In genomic region chr2:84257871-84258270, GRCh38 we compare ENCODE assay signal across 13 cellular contexts.
DNase-seq lines count a peak whose midpoint lies in the region; ATAC-seq and TF ChIP-seq lines count a peak whose summit lies in the region.
"Had no signal": no experiment of that assay in that cellular context is flagged by ENCODE, and none has a peak within 500 bp of the region (broad histone marks: within the 10 kb centered on the region; RNA-seq: fewer than 3 reads in every experiment).

No MANE protein-coding gene starts in this region.

- no peaks in the 10 kb centered on the region for H3K9me2 ChIP-seq in GM23338 (ENCODE audit: insufficient read depth)

- no peaks in the 10 kb centered on the region for H3K9me3 ChIP-seq in OCI-LY3 (ENCODE audit: insufficient read depth, low read length)
- no peaks in the 10 kb centered on the region for H3K9me3 ChIP-seq in lower lobe of right lung
- H3K9me3 ChIP-seq: thoracic aorta had no signal

- intact Hi-C loops in lower lobe of right lung (cut with DNase I) = no loop called here

- H3K79me2 ChIP-seq in GM23338 (replicated peaks; ENCODE audit: insufficient read depth) (no peaks in the 10 kb centered on the region), OCI-LY3 (ENCODE audit: low read length) (no peaks in the 10 kb centered on the region)

- no peak overlapping the region for H3K9ac ChIP-seq in OCI-LY3 (ENCODE audit: low read length)

- H3K4me1 Mint-ChIP-seq in GM23338 = no peaks in the 10 kb centered on the region

- H3K4me3 ChIP-seq in GM23338 = no peak overlapping the region
- H3K4me3 ChIP-seq in OCI-LY3 (ENCODE audit: low read length) = no peak overlapping the region
- H3K4me3 ChIP-seq in lower lobe of right lung = no peak overlapping the region
- H3K4me3 ChIP-seq: thoracic aorta had no signal

- no peak overlapping the region for H3K27ac Mint-ChIP-seq in GM23338

- H2AFZ ChIP-seq in GM23338 = no peak overlapping the region
- 0 out of 2 replicates have a peak overlapping the region, but pooled peaks have one; percentile 9 for H2AFZ ChIP-seq in OCI-LY3 (ENCODE audit: low read depth, low read length)

- DNase-seq in GM23338 (ENCODE audit: low spot score) (peak; percentile 41), globus pallidus (ENCODE audit: low spot score) (peak; percentile 42), renal cortical epithelial cell (ENCODE audit: low read depth) (peak; percentile 49), lower lobe of right lung (no peak), NCI-H187 (lab: John Stamatoyannopoulos, UW) (no peak), NCI-H510A (lab: John Stamatoyannopoulos, UW) (no peak)
- DNase-seq: activated T-cell treated with anti-CD3 and anti-CD28 coated beads, Interleukin-2, amount 50 U/mL, for 48 hours; NCI-H1048; NCI-H524 treated with DMSO at 0.1 percent for 48 hours; small intestine had no signal

- H4K20me1 ChIP-seq in GM23338 (replicated peaks; ENCODE audit: insufficient read depth) (no peaks in the 10 kb centered on the region), OCI-LY3 (ENCODE audit: insufficient read depth, low read length) (no peaks in the 10 kb centered on the region)

- H3K27me3 ChIP-seq in GM23338 (ENCODE audit: insufficient read depth) = no peaks in the 10 kb centered on the region
- H3K27me3 ChIP-seq in OCI-LY3 (ENCODE audit: low read depth, low read length) = no peaks in the 10 kb centered on the region
- H3K27me3 ChIP-seq in lower lobe of right lung (ENCODE audit: low read depth) = no peaks in the 10 kb centered on the region

- H3K36me3 ChIP-seq in GM23338 (ENCODE audit: insufficient read depth) (peaks cover 5% of the 10 kb centered on the region; the same call in 1 of the 2 replicates), OCI-LY3 (replicated peaks; ENCODE audit: low read depth, low read length) (no peaks in the 10 kb centered on the region), lower lobe of right lung (no peaks in the 10 kb centered on the region)
- H3K36me3 ChIP-seq: thoracic aorta had no signal

- H3K4me3 Mint-ChIP-seq in GM23338 = no peak overlapping the region

- no peaks in the 10 kb centered on the region for H3F3A ChIP-seq in GM23338 (replicated peaks; ENCODE audit: low read depth)

- H3K27ac ChIP-seq in GM23338 (ENCODE audit: low read depth) (no peak overlapping the region), OCI-LY3 (ENCODE audit: low read length) (no peak overlapping the region), lower lobe of right lung (no peak overlapping the region)
- H3K27ac ChIP-seq: thoracic aorta had no signal

- peaks cover 20% of the 10 kb centered on the region; the same call in 2 of the 3 replicates for H3K36me3 Mint-ChIP-seq in GM23338 (ENCODE audit: low read depth)

- H3K27me3 Mint-ChIP-seq in GM23338 (ENCODE audit: insufficient read depth, low read depth, poor library complexity) = peaks cover 4% of the 10 kb centered on the region

- H3K4me1 ChIP-seq in GM23338 (ENCODE audit: insufficient read depth) (no peaks in the 10 kb centered on the region), OCI-LY3 (ENCODE audit: low read length) (no peaks in the 10 kb centered on the region), lower lobe of right lung (no peaks in the 10 kb centered on the region)

- peak; percentile 54 for ATAC-seq in GM23338
- ATAC-seq in lower lobe of right lung = no peak
- ATAC-seq: SK-N-SH treated with all-trans-retinoic acid at 6 μM for 48 hours had no signal

- H3K9me3 Mint-ChIP-seq in GM23338 = peaks cover 26% of the 10 kb centered on the region

- peak; percentile 38 to 61 for TF ChIP-seq CTCF in GM23338 (conservative IDR thresholded peaks at IDR 0.05; ENCODE audit: low read depth in 2 of 2)
- peak; percentile 48 for TF ChIP-seq CTCF in OCI-LY3 (IDR thresholded peaks at IDR 0.05; ENCODE audit: low read depth, low read length)
- TF ChIP-seq CTCF in lower lobe of right lung (IDR thresholded peaks at IDR 0.05) = no peak

- H3K4me2 ChIP-seq in GM23338 (no peak overlapping the region), OCI-LY3 (ENCODE audit: low read length) (0 out of 2 replicates have a peak overlapping the region, but pooled peaks have one; percentile 8)

TF ChIP-seq in GM23338, 12 proteins besides CTCF, POLR2A, EP300 and RAD21 (continues in another document):
- TF ChIP-seq CREB1 (CRISPR knock-in tag; IDR thresholded peaks at IDR 0.05; ENCODE audit: low read depth) (no peak), NANOG (IDR thresholded peaks at IDR 0.05; ENCODE audit: borderline replicate concordance) (no peak), POLR2AphosphoS5 (IDR thresholded peaks at IDR 0.05; ENCODE audit: low read depth) (no peak), JUNB (IDR thresholded peaks at IDR 0.05; ENCODE audit: unreplicated experiment) (no peak), ZNF462 (CRISPR knock-in tag; IDR thresholded peaks at IDR 0.05) (no peak), EZH2 (IDR thresholded peaks at IDR 0.05; ENCODE audit: low read depth, unreplicated experiment) (no peak), ZNF114 (CRISPR knock-in tag; IDR thresholded peaks at IDR 0.05) (no peak), ZNF331 (CRISPR knock-in tag; IDR thresholded peaks at IDR 0.05; ENCODE audit: low read depth) (no peak)

Comparison
In these comparisons a context has a peak if more than half of its experiments do, and no peak if none do; other contexts are left out.
1. DNase-seq: peak in GM23338 (single experiment), globus pallidus (single experiment) and renal cortical epithelial cell (single experiment); none in lower lobe of right lung (single experiment), NCI-H187 (0 of 2) and NCI-H510A (single experiment).